1 cellular context compared by ENCODE assay signal in the genomic region with DNA sequence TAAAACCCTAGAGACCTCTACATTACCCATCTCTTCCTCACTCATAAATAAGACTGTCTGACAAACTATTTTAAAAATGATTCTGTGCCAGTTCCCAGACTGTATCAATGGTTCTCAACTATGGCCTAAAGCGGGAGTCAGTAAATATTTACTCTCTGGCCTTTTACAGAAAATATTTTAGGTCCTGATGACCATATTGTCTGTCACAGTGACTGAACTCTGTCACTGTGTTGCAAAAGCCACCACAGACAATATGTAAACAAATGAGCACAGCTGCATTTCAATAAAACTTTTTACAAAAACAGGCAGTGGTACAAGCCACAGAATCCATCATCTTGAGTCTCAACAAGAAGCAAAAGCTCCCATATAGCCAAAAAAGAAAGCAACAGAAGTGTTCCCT.
TF ChIP-seq lines count a peak whose summit lies in the region.

No MANE protein-coding gene starts in this region.

TF ChIP-seq in HepG2, 621 proteins besides CTCF, POLR2A, EP300 and RAD21 (continued from another document):
- TF ChIP-seq, protein P1, sequence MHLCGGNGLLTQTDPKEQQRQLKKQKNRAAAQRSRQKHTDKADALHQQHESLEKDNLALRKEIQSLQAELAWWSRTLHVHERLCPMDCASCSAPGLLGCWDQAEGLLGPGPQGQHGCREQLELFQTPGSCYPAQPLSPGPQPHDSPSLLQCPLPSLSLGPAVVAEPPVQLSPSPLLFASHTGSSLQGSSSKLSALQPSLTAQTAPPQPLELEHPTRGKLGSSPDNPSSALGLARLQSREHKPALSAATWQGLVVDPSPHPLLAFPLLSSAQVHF (CRISPR knock-in tag; IDR thresholded peaks at IDR 0.05): no peak
- peak; percentile 82 for TF ChIP-seq HDAC2 (CRISPR knock-in tag; IDR thresholded peaks at IDR 0.05)
- TF ChIP-seq, protein P2, sequence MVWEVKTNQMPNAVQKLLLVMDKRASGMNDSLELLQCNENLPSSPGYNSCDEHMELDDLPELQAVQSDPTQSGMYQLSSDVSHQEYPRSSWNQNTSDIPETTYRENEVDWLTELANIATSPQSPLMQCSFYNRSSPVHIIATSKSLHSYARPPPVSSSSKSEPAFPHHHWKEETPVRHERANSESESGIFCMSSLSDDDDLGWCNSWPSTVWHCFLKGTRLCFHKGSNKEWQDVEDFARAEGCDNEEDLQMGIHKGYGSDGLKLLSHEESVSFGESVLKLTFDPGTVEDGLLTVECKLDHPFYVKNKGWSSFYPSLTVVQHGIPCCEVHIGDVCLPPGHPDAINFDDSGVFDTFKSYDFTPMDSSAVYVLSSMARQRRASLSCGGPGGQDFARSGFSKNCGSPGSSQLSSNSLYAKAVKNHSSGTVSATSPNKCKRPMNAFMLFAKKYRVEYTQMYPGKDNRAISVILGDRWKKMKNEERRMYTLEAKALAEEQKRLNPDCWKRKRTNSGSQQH (CRISPR knock-in tag; IDR thresholded peaks at IDR 0.05; ENCODE audit: low read depth): no peak
